ENCODE assay signal across 14 cellular contexts in the genomic region with DNA sequence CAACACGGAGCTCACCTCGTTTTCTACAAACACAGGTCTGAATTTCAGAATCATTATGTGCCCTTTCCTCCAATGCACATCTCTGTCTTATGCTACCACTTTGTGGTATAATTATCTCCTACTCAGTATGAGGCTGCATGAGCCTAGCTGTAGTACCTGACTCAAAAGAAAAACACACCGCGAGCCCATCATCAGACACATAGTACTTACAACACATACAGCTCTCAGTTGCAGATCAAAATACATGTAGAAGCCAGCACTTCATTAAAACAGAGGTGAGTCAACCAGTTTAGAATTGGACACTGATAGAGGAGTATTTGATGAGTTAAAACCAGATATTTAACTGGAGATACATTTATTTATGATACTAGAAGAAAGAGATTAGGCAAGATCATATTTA. TPM values are rescaled to one million over a fixed set of nuclear protein-coding genes. Genes with fewer than 3 reads are reported as not detected.
DNase-seq lines count a peak whose midpoint lies in the region; ATAC-seq and TF ChIP-seq lines count a peak whose summit lies in the region.
"Had no signal": no experiment of that assay in that cellular context is flagged by ENCODE, and none has a peak within 500 bp of the region (broad histone marks: within the 10 kb centered on the region; RNA-seq: fewer than 3 reads in every experiment).

No MANE protein-coding gene starts in this region.

- peaks cover 18% of the 10 kb centered on the region for H3K4me1 Mint-ChIP-seq in activated naive CD4-positive, alpha-beta T cell treated with anti-CD3 and anti-CD28 coated beads, Interleukin-2, amount 50 U/mL, for 24 hours
- H3K4me1 Mint-ChIP-seq in central memory CD8-positive, alpha-beta T cell, result peaks cover 8% of the 10 kb centered on the region
- H3K4me1 Mint-ChIP-seq in stimulated activated effector memory CD8-positive, alpha-beta T cell treated with anti-CD3 and anti-CD28 coated beads, Interleukin-12 subunit alpha, Interleukin-12 subunit beta, amount 100 ng/mL, for 72 hours, result peaks cover 7% of the 10 kb centered on the region
- peaks cover 4% of the 10 kb centered on the region for H3K4me1 Mint-ChIP-seq in endothelial cell (ENCODE audit: unreplicated experiment)

- no peaks in the 10 kb centered on the region for H3K27me3 Mint-ChIP-seq in activated naive CD4-positive, alpha-beta T cell treated with anti-CD3 and anti-CD28 coated beads, Interleukin-2, amount 50 U/mL, for 24 hours
- peaks cover 17% of the 10 kb centered on the region for H3K27me3 Mint-ChIP-seq in central memory CD8-positive, alpha-beta T cell
- no peaks in the 10 kb centered on the region for H3K27me3 Mint-ChIP-seq in endothelial cell (ENCODE audit: unreplicated experiment)

- no peak for TF ChIP-seq CTCF in endothelial cell (IDR thresholded peaks at IDR 0.05; ENCODE audit: unreplicated experiment)

- H3K27ac Mint-ChIP-seq in activated naive CD4-positive, alpha-beta T cell treated with anti-CD3 and anti-CD28 coated beads, Interleukin-2, amount 50 U/mL, for 24 hours, result no peak overlapping the region
- H3K27ac Mint-ChIP-seq in central memory CD8-positive, alpha-beta T cell (ENCODE audit: low read depth), result no peak overlapping the region
- H3K27ac Mint-ChIP-seq in stimulated activated effector memory CD8-positive, alpha-beta T cell treated with anti-CD3 and anti-CD28 coated beads, Interleukin-12 subunit alpha, Interleukin-12 subunit beta, amount 100 ng/mL, for 72 hours, result no peak overlapping the region
- no peak overlapping the region for H3K27ac Mint-ChIP-seq in endothelial cell (ENCODE audit: unreplicated experiment)

- no peaks in the 10 kb centered on the region for H3K36me3 Mint-ChIP-seq in activated naive CD4-positive, alpha-beta T cell treated with anti-CD3 and anti-CD28 coated beads, Interleukin-2, amount 50 U/mL, for 24 hours
- peaks cover 3% of the 10 kb centered on the region for H3K36me3 Mint-ChIP-seq in central memory CD8-positive, alpha-beta T cell (ENCODE audit: insufficient read depth)
- no peaks in the 10 kb centered on the region for H3K36me3 Mint-ChIP-seq in stimulated activated effector memory CD8-positive, alpha-beta T cell treated with anti-CD3 and anti-CD28 coated beads, Interleukin-12 subunit alpha, Interleukin-12 subunit beta, amount 100 ng/mL, for 72 hours
- H3K36me3 Mint-ChIP-seq in endothelial cell (ENCODE audit: low read depth, unreplicated experiment), result no peaks in the 10 kb centered on the region

- no peak for ATAC-seq in central memory CD8-positive, alpha-beta T cell (replicated peaks; ENCODE audit: extremely low read depth, poor library complexity, severe bottlenecking)
- peak; percentile 78 for ATAC-seq in stimulated activated effector memory CD8-positive, alpha-beta T cell treated with anti-CD3 and anti-CD28 coated beads, Interleukin-12 subunit alpha, Interleukin-12 subunit beta, amount 100 ng/mL, for 72 hours
- ATAC-seq: right lobe of liver had no signal

- peak overlapping the region; percentile 94 for H3K4me3 Mint-ChIP-seq in activated naive CD4-positive, alpha-beta T cell treated with anti-CD3 and anti-CD28 coated beads, Interleukin-2, amount 50 U/mL, for 24 hours
- H3K4me3 Mint-ChIP-seq in central memory CD8-positive, alpha-beta T cell, result peak overlapping the region; percentile 75
- H3K4me3 Mint-ChIP-seq in stimulated activated effector memory CD8-positive, alpha-beta T cell treated with anti-CD3 and anti-CD28 coated beads, Interleukin-12 subunit alpha, Interleukin-12 subunit beta, amount 100 ng/mL, for 72 hours, result peak overlapping the region; percentile 60
- no peak overlapping the region for H3K4me3 Mint-ChIP-seq in endothelial cell (ENCODE audit: unreplicated experiment)

- no peaks in the 10 kb centered on the region for H3K9me3 Mint-ChIP-seq in activated naive CD4-positive, alpha-beta T cell treated with anti-CD3 and anti-CD28 coated beads, Interleukin-2, amount 50 U/mL, for 24 hours
- no peaks in the 10 kb centered on the region for H3K9me3 Mint-ChIP-seq in central memory CD8-positive, alpha-beta T cell
- H3K9me3 Mint-ChIP-seq in stimulated activated effector memory CD8-positive, alpha-beta T cell treated with anti-CD3 and anti-CD28 coated beads, Interleukin-12 subunit alpha, Interleukin-12 subunit beta, amount 100 ng/mL, for 72 hours, result no peaks in the 10 kb centered on the region
- H3K9me3 Mint-ChIP-seq in endothelial cell (ENCODE audit: unreplicated experiment), result no peaks in the 10 kb centered on the region
- H3K9me3 Mint-ChIP-seq: activated naive CD4-positive, alpha-beta T cell treated with anti-CD3 and anti-CD28 coated beads, Interleukin-2, amount 50 U/mL, for 72 hours had no signal

- DNase-seq in activated naive CD4-positive, alpha-beta T cell treated with Interleukin-2 at 50 U/mL for 16 hours, result no peak
- peak; percentile 43 for DNase-seq in NCI-H69 (lab: John Stamatoyannopoulos, UW)
- DNase-seq in central memory CD8-positive, alpha-beta T cell (ENCODE audit: low spot score in 2 of 2), result no peak
- no peak for DNase-seq in stimulated activated effector memory CD8-positive, alpha-beta T cell treated with anti-CD3 and anti-CD28 coated beads, Interleukin-12 subunit alpha, Interleukin-12 subunit beta, amount 100 ng/mL, for 72 hours (ENCODE audit: low spot score in 2 of 2)
- DNase-seq in AG08396 (ENCODE audit: low spot score), result no peak
- DNase-seq in endothelial cell (ENCODE audit: low spot score), result no peak
- DNase-seq: islet precursor cell, mammary epithelial cell, NCI-H1930, NCI-H526 treated with DMSO at 0.1 percent for 48 hours, Peyer's patch, right lobe of liver had no signal

RNA-seq across cellular contexts. Expression of a gene that starts 1.4 kb away (rescaled TPM):
- 1.7 TPM for total RNA-seq in endothelial cell (ENCODE audit: unreplicated experiment)
